ENCODE assay signal across 41 cellular contexts in the genomic region with DNA sequence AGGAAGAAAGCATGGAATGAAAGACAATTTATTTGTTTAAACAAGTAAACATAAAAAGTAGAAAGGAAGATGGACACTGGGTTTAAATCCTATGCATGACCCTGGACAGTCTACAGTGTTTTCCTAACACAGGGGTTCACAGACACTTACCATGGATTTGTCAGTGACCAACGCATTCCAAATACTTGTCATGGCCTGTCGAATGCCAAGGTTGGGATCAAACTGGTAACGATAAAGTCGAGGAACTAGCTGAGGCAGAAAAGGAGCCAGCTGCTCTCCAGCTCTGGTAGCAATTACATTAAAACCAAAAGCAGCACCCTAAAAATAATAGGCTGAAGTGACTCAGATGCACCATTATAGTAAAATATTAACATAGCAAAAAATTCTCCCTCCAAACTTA. TPM values are rescaled to one million over a fixed set of nuclear protein-coding genes. Genes with fewer than 3 reads are reported as not detected.
"Had no signal": no experiment of that assay in that cellular context is flagged by ENCODE, and none has a peak within 500 bp of the region (broad histone marks: within the 10 kb centered on the region; RNA-seq: fewer than 3 reads in every experiment).

No MANE protein-coding gene starts in this region.

- H3K27ac ChIP-seq: adrenal gland, body of pancreas, brain microvascular endothelial cell, breast epithelium, cardiac muscle cell, VCaP had no signal

- H3K4me3 ChIP-seq: adrenal gland, body of pancreas, breast epithelium, cardiac muscle cell had no signal

- FAIRE-seq: astrocyte, TTC549 had no signal

- H3K27ac Mint-ChIP-seq: activated B cell treated with CpG ODN at 0.5 μM for 24 hours; activated CD4-positive, alpha-beta memory T cell treated with anti-CD3 and anti-CD28 coated beads for 36 hours; activated CD4-positive, alpha-beta T cell treated with anti-CD3 and anti-CD28 coated beads, Interleukin-2, amount 10 ng/mL, durations not matched to agents 24 days and 14 days; activated CD8-positive, alpha-beta T cell treated with anti-CD3 and anti-CD28 coated beads for 36 hours; activated naive CD4-positive, alpha-beta T cell treated with anti-CD3 and anti-CD28 coated beads for 36 hours; activated naive CD4-positive, alpha-beta T cell treated with anti-CD3 and anti-CD28 coated beads, Interleukin-2, amount 50 U/mL, for 72 hours; activated naive CD8-positive, alpha-beta T cell treated with anti-CD3 and anti-CD28 coated beads for 36 hours; activated T-cell treated with anti-CD3 and anti-CD28 coated beads, Interleukin-2, amount 50 U/mL, for 72 hours; activated T-helper 17 cell treated with anti-CD3 and anti-CD28 coated beads, Interleukin-2, amount 50 U/mL, for 72 hours; T-helper 1 cell treated with Interleukin-12 subunit alpha and Interleukin-12 subunit beta and Interleukin-4 antibody, amounts not matched to agents 30 μg/mL and 1 μg/mL, for 36 hours; T-helper 2 cell treated with Interferon-gamma antibody and Interleukin-4, amounts not matched to agents 5 μg/mL and 100 μg/mL, for 36 hours had no signal

- H3K9me3 ChIP-seq: adrenal gland, breast epithelium had no signal

- H3K4me1 Mint-ChIP-seq: activated B cell treated with CpG ODN at 0.5 μM for 24 hours; activated naive CD8-positive, alpha-beta T cell treated with anti-CD3 and anti-CD28 coated beads for 36 hours had no signal

- H3K4me3 Mint-ChIP-seq: activated B cell treated with CpG ODN at 0.5 μM for 24 hours; activated CD4-positive, alpha-beta memory T cell treated with anti-CD3 and anti-CD28 coated beads for 36 hours; activated CD4-positive, alpha-beta T cell treated with anti-CD3 and anti-CD28 coated beads, Interleukin-2, amount 10 ng/mL, durations not matched to agents 24 days and 14 days; activated CD8-positive, alpha-beta T cell treated with anti-CD3 and anti-CD28 coated beads for 36 hours; activated naive CD4-positive, alpha-beta T cell treated with anti-CD3 and anti-CD28 coated beads for 36 hours; activated naive CD8-positive, alpha-beta T cell treated with anti-CD3 and anti-CD28 coated beads for 36 hours; activated T-cell treated with anti-CD3 and anti-CD28 coated beads, Interleukin-2, amount 50 U/mL, for 4 hours; activated T-cell treated with anti-CD3 and anti-CD28 coated beads, Interleukin-2, amount 50 U/mL, for 72 hours; activated T-helper 1 cell treated with anti-CD3 and anti-CD28 coated beads, Interleukin-12 subunit alpha, Interleukin-12 subunit beta, Interleukin-2, Interleukin-4 antibody, amounts not matched to agents 30 ng/mL and 10 ng/mL and 1 ng/mL, durations not matched to agents 14 hours and 24 hours and 36 hours; activated T-helper 17 cell treated with anti-CD3 and anti-CD28 coated beads, Interleukin-2, amount 50 U/mL, for 72 hours; central memory CD8-positive, alpha-beta T cell; T-helper 1 cell treated with Interleukin-12 subunit alpha and Interleukin-12 subunit beta and Interleukin-4 antibody, amounts not matched to agents 30 μg/mL and 1 μg/mL, for 36 hours; T-helper 2 cell treated with Interferon-gamma antibody and Interleukin-4, amounts not matched to agents 5 μg/mL and 100 μg/mL, for 36 hours had no signal

- ATAC-seq: activated CD8-positive, alpha-beta T cell treated with anti-CD3 and anti-CD28 coated beads for 36 hours; activated naive CD4-positive, alpha-beta T cell treated with anti-CD3 and anti-CD28 coated beads, Interleukin-2, amount 50 U/mL, for 72 hours; activated T-cell treated with anti-CD3 and anti-CD28 coated beads, Interleukin-2, amount 50 U/mL, for 4 hours; activated T-cell treated with anti-CD3 and anti-CD28 coated beads, Interleukin-2, amount 50 U/mL, for 72 hours; activated T-helper 17 cell treated with anti-CD3 and anti-CD28 coated beads, Interleukin-2, amount 50 U/mL, for 72 hours; body of pancreas had no signal

- DNase-seq: activated B cell treated with CpG ODN at 0.5 μM for 24 hours; activated CD4-positive, alpha-beta memory T cell treated with anti-CD3 and anti-CD28 coated beads for 36 hours; activated CD4-positive, alpha-beta T cell treated with anti-CD3 and anti-CD28 coated beads for 4 hours; activated CD4-positive, alpha-beta T cell treated with anti-CD3 and anti-CD28 coated beads, Interleukin-2, amount 10 ng/mL, durations not matched to agents 24 days and 14 days; activated CD4-positive, alpha-beta T cell treated with anti-CD3 and anti-CD28 coated beads, Interleukin-2, amount 50 U/mL, for 1 hour; activated CD4-positive, alpha-beta T cell treated with anti-CD3 and anti-CD28 coated beads, Interleukin-2, amount 50 U/mL, for 4 hours; activated CD4-positive, CD25-positive, alpha-beta regulatory T cell treated with anti-CD3 and anti-CD28 coated beads, Interleukin-2, amount 50 U/mL, for 72 hours; activated CD8-positive, alpha-beta memory T cell treated with anti-CD3 and anti-CD28 coated beads, Interleukin-2, amount 50 U/mL, for 4 hours; activated CD8-positive, alpha-beta T cell treated with anti-CD3 and anti-CD28 coated beads for 36 hours; activated effector memory CD4-positive, alpha-beta T cell treated with anti-CD3 and anti-CD28 coated beads, Interleukin-2, amount 50 U/mL, for 16 hours; activated gamma-delta T cell treated with Interleukin-2 at 50 U/mL for 16 hours; activated naive CD4-positive, alpha-beta T cell; activated naive CD4-positive, alpha-beta T cell treated with anti-CD3 and anti-CD28 coated beads for 36 hours; activated naive CD4-positive, alpha-beta T cell treated with anti-CD3 and anti-CD28 coated beads, Interleukin-2, amount 50 U/mL, for 16 hours; activated naive CD8-positive, alpha-beta T cell treated with anti-CD3 and anti-CD28 coated beads for 36 hours; activated T-cell treated with anti-CD3 and anti-CD28 coated beads for 4 hours; activated T-cell treated with anti-CD3 and anti-CD28 coated beads, Interleukin-2, amount 50 U/mL, for 1 hour; activated T-cell treated with anti-CD3 and anti-CD28 coated beads, Interleukin-2, amount 50 U/mL, for 4 hours; activated T-cell treated with anti-CD3 and anti-CD28 coated beads, Interleukin-2, amount 50 U/mL, for 72 hours; adrenal gland; amniotic stem cell; aorta; body of pancreas; brain microvascular endothelial cell; caudate nucleus; cerebellar nuclear complex; T-helper 1 cell; T-helper 2 cell; T-helper 9 cell had no signal

- H3K27me3 ChIP-seq: adrenal gland, body of pancreas, brain microvascular endothelial cell, breast epithelium, cardiac muscle cell had no signal

- H3K9me3 Mint-ChIP-seq: activated B cell treated with CpG ODN at 0.5 μM for 24 hours; activated CD4-positive, alpha-beta memory T cell treated with anti-CD3 and anti-CD28 coated beads for 36 hours; activated CD4-positive, alpha-beta T cell treated with anti-CD3 and anti-CD28 coated beads, Interleukin-2, amount 10 ng/mL, durations not matched to agents 24 days and 14 days; activated CD8-positive, alpha-beta T cell treated with anti-CD3 and anti-CD28 coated beads for 36 hours; activated naive CD4-positive, alpha-beta T cell treated with anti-CD3 and anti-CD28 coated beads for 36 hours; activated naive CD4-positive, alpha-beta T cell treated with anti-CD3 and anti-CD28 coated beads, Interleukin-2, amount 50 U/mL, for 72 hours; activated naive CD8-positive, alpha-beta T cell treated with anti-CD3 and anti-CD28 coated beads for 36 hours; activated T-cell treated with anti-CD3 and anti-CD28 coated beads, Interleukin-2, amount 50 U/mL, for 4 hours; activated T-cell treated with anti-CD3 and anti-CD28 coated beads, Interleukin-2, amount 50 U/mL, for 72 hours; activated T-helper 1 cell treated with anti-CD3 and anti-CD28 coated beads, Interleukin-12 subunit alpha, Interleukin-12 subunit beta, Interleukin-2, Interleukin-4 antibody, amounts not matched to agents 30 ng/mL and 10 ng/mL and 1 ng/mL, durations not matched to agents 14 hours and 24 hours and 36 hours; activated T-helper 17 cell treated with anti-CD3 and anti-CD28 coated beads, Interleukin-2, amount 50 U/mL, for 72 hours; central memory CD8-positive, alpha-beta T cell; T-helper 1 cell treated with Interleukin-12 subunit alpha and Interleukin-12 subunit beta and Interleukin-4 antibody, amounts not matched to agents 30 μg/mL and 1 μg/mL, for 36 hours; T-helper 2 cell treated with Interferon-gamma antibody and Interleukin-4, amounts not matched to agents 5 μg/mL and 100 μg/mL, for 36 hours had no signal

- H3K4me1 ChIP-seq: adrenal gland, body of pancreas, breast epithelium had no signal

- H3K27me3 Mint-ChIP-seq: activated B cell treated with CpG ODN at 0.5 μM for 24 hours; activated CD4-positive, alpha-beta memory T cell treated with anti-CD3 and anti-CD28 coated beads for 36 hours; activated CD4-positive, alpha-beta T cell treated with anti-CD3 and anti-CD28 coated beads, Interleukin-2, amount 10 ng/mL, durations not matched to agents 24 days and 14 days; activated CD8-positive, alpha-beta T cell treated with anti-CD3 and anti-CD28 coated beads for 36 hours; activated naive CD8-positive, alpha-beta T cell treated with anti-CD3 and anti-CD28 coated beads for 36 hours; activated T-helper 17 cell treated with anti-CD3 and anti-CD28 coated beads, Interleukin-2, amount 50 U/mL, for 72 hours; central memory CD8-positive, alpha-beta T cell had no signal

RNA-seq across cellular contexts. Expression of gene OR2K2, which starts 59.4 kb away (rescaled TPM):
- total RNA-seq: activated B cell treated with CpG ODN at 0.5 μM for 24 hours; activated CD4-positive, alpha-beta memory T cell treated with anti-CD3 and anti-CD28 coated beads for 36 hours; activated CD4-positive, alpha-beta T cell treated with anti-CD3 and anti-CD28 coated beads, Interleukin-2, amount 10 ng/mL, durations not matched to agents 24 days and 14 days; activated CD8-positive, alpha-beta memory T cell treated with anti-CD3 and anti-CD28 coated beads for 36 hours; activated CD8-positive, alpha-beta T cell treated with anti-CD3 and anti-CD28 coated beads for 36 hours; activated naive CD4-positive, alpha-beta T cell treated with anti-CD3 and anti-CD28 coated beads for 36 hours; activated naive CD4-positive, alpha-beta T cell treated with anti-CD3 and anti-CD28 coated beads, Interleukin-2, amount 50 U/mL, for 72 hours; activated naive CD8-positive, alpha-beta T cell treated with anti-CD3 and anti-CD28 coated beads for 36 hours; activated T-cell treated with anti-CD3 and anti-CD28 coated beads, Interleukin-2, amount 50 U/mL, for 4 hours; activated T-cell treated with anti-CD3 and anti-CD28 coated beads, Interleukin-2, amount 50 U/mL, for 72 hours; activated T-helper 1 cell treated with anti-CD3 and anti-CD28 coated beads, Interleukin-12 subunit alpha, Interleukin-12 subunit beta, Interleukin-2, Interleukin-4 antibody, amounts not matched to agents 30 ng/mL and 10 ng/mL and 1 ng/mL, durations not matched to agents 14 hours and 24 hours and 36 hours; activated T-helper 17 cell treated with anti-CD3 and anti-CD28 coated beads, Interleukin-2, amount 50 U/mL, for 72 hours; adrenal gland; aorta; astrocyte; body of pancreas; cardiac muscle cell had no signal
- polyA plus RNA-seq: adrenal gland, aorta had no signal
